In the genomic region with DNA sequence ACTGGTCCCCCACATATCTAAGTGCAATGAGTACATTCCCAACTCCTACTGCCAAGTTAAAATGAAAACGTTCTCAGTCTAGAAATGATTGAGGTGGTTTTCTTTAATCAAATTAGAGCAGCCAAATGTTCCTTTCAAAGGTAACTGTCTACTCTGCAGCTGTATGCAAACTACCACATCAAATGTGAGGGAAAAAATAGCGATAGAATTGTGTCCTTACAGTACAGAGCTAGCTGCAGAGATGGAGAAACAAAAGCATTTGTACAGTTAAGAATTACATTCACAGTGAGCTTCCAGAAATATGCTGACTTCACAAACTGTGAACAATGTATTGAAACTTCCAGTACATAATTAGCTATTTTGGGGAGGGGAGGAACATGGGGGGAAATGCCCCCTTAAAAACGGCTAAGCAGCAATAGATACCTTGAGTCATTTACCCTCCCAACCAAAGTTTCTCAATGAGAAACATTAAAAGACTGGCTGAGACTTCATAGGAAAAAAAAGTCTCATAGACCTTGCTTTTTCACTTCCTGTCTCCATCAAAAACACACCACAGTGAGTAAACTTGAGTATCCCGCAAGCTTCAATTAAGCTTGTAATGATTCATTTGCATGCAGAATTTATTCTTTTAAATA, we compare ENCODE assay signal across 8 cellular contexts. TPM values are rescaled to one million over a fixed set of nuclear protein-coding genes. Genes with fewer than 3 reads are reported as not detected.
A peak's percentile ranks its signal among the peaks of the same experiment; 100 is the strongest.
DNase-seq lines count a peak whose midpoint lies in the region; ATAC-seq and TF ChIP-seq lines count a peak whose summit lies in the region.

No MANE protein-coding gene starts in this region.

- H3K27ac ChIP-seq in SK-N-SH (ENCODE audit: low read depth in 2 of 2, low read length in 1 of 2) = peak overlapping the region; percentile 11 to 52; a peak in 2 of 4 replicates

- peaks cover 60% of the 10 kb centered on the region for H3F3A ChIP-seq in SK-N-SH (replicated peaks; ENCODE audit: insufficient read depth)

- H3K27me3 ChIP-seq in SK-N-SH (ENCODE audit: insufficient read depth) = no peaks in the 10 kb centered on the region

- H3K4me1 ChIP-seq in SK-N-SH (ENCODE audit: control insufficient read depth in 1 of 2, insufficient read depth in 2 of 2, low read depth in 1 of 2, low read length in 1 of 2) = peaks cover 12 to 26% of the 10 kb centered on the region in 2 experiments
- peaks cover 5% of the 10 kb centered on the region for H3K4me1 ChIP-seq in mucosa of descending colon (ENCODE audit: low read depth)

- H3K9ac ChIP-seq in SK-N-SH = peak overlapping the region; percentile 6; the same call in 1 of the 2 replicates

- TF ChIP-seq CTCF in SK-N-SH (IDR thresholded peaks at IDR 0.05) (no peak), mucosa of descending colon (IDR thresholded peaks at IDR 0.05) (no peak)

- ATAC-seq in HG03103 (IDR thresholded peaks at IDR 0.05; ENCODE audit: low read depth, unreplicated experiment) (peak; percentile 48), mucosa of descending colon (peak; percentile 16)

- peak; percentile 43 for DNase-seq in stimulated activated CD4-positive, alpha-beta T cell treated with anti-CD3 and anti-CD28 coated beads, Interleukin-4, amount 100 ng/mL, for 24 hours
- DNase-seq in stimulated activated CD4-positive, alpha-beta T cell treated with anti-CD3 and anti-CD28 coated beads, Interleukin-4, amount 100 ng/mL, for 1 hour = no peak
- DNase-seq in SK-N-SH = no peak
- DNase-seq in mucosa of descending colon = no peak
- DNase-seq in iPS-NIHi7 (ENCODE audit: extremely low spot score) = no peak
- DNase-seq in NCI-H2029 (lab: John Stamatoyannopoulos, UW) = no peak
- DNase-seq in hypothalamus (lab: John Stamatoyannopoulos, UW) = no peak

- H3K36me3 ChIP-seq in SK-N-SH (replicated peaks in 1 of 2; ENCODE audit: control insufficient read depth in 1 of 2, insufficient read depth in 2 of 2, low read length in 1 of 2) (peaks cover 19 to 38% of the 10 kb centered on the region in 2 experiments), mucosa of descending colon (ENCODE audit: low read depth) (no peaks in the 10 kb centered on the region)

- TF ChIP-seq RAD21 in SK-N-SH (IDR thresholded peaks at IDR 0.05; ENCODE audit: low read length) = no peak

- H3K9me3 ChIP-seq in SK-N-SH (peaks cover 12% of the 10 kb centered on the region; the same call in 1 of the 2 replicates), mucosa of descending colon (peaks cover 7% of the 10 kb centered on the region)

- peak overlapping the region; percentile 6 for H3K4me2 ChIP-seq in SK-N-SH

- H3K4me3 ChIP-seq in SK-N-SH (ENCODE audit: low read depth in 2 of 2, low read length in 1 of 2) (no peak overlapping the region), mucosa of descending colon (no peak overlapping the region)

- H3K9me2 ChIP-seq in SK-N-SH = no peaks in the 10 kb centered on the region; the same call in 1 of the 2 replicates

- peaks cover 100% of the 10 kb centered on the region for H3K79me2 ChIP-seq in SK-N-SH (ENCODE audit: insufficient read depth)

- H2AFZ ChIP-seq in SK-N-SH (ENCODE audit: low read depth) = no peak overlapping the region

- intact Hi-C loops in mucosa of descending colon (cut with DNase I, micrococcal nuclease) = no loop called here

- no peak for TF ChIP-seq EP300 in SK-N-SH (IDR thresholded peaks at IDR 0.05; ENCODE audit: borderline replicate concordance in 1 of 2, low read depth in 1 of 2, low read length in 1 of 2)

- CTCF ChIA-PET in SK-N-SH (lab: Yijun Ruan, JAX) = interaction anchor here (1.1 to 2.4 kb wide), 3 partner anchors 10 to 41 kb away, joined by 3 to 15 read pairs (median 3); no protein-coding TSS in a partner anchor

- 38% methylated on average over 4 of the region's 4 CpGs for WGBS in SK-N-SH (ENCODE audit: low lambda C conversion rate)

- H4K20me1 ChIP-seq in SK-N-SH (ENCODE audit: insufficient read depth) = peaks cover 41% of the 10 kb centered on the region

- POLR2A ChIA-PET in SK-N-SH (lab: Yijun Ruan, JAX) = no interaction called here

TF ChIP-seq in SK-N-SH, 30 proteins besides CTCF, POLR2A, EP300 and RAD21:
- no peak for TF ChIP-seq IRF3 (IDR thresholded peaks at IDR 0.05; ENCODE audit: low read depth, low read length)
- TF ChIP-seq, protein P1, sequence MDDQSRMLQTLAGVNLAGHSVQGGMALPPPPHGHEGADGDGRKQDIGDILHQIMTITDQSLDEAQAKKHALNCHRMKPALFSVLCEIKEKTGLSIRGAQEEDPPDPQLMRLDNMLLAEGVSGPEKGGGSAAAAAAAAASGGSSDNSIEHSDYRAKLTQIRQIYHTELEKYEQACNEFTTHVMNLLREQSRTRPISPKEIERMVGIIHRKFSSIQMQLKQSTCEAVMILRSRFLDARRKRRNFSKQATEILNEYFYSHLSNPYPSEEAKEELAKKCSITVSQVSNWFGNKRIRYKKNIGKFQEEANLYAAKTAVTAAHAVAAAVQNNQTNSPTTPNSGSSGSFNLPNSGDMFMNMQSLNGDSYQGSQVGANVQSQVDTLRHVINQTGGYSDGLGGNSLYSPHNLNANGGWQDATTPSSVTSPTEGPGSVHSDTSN (IDR thresholded peaks at IDR 0.05) = peak; percentile 9; the same call in 1 of the 2 replicates
TF ChIP-seq in SK-N-SH: peak in this region for 1.

RNA-seq across cellular contexts. Expression of gene CDK6, which starts 22.9 kb away (rescaled TPM):
- polyA plus RNA-seq in SK-N-SH (2012; rRNA removed) = 30.3 and 33.2 TPM in 2 replicates
- 29.6 and 31.5 TPM in 2 replicates for polyA plus RNA-seq in SK-N-SH (2012; cell fraction: cytosol; rRNA removed)
- 53.3 and 69.9 TPM in 2 replicates for polyA plus RNA-seq in SK-N-SH (2012; cell fraction: nucleus; rRNA removed)
- 10 to 100 TPM; 23.4 to 52.4 (median 33.1) TPM for total RNA-seq in mucosa of descending colon
